ENCODE assay signal across 19 cellular contexts in genomic region chr1:157437301-157437700, GRCh38.
DNase-seq lines count a peak whose midpoint lies in the region; ATAC-seq and TF ChIP-seq lines count a peak whose summit lies in the region.
"Had no signal": no experiment of that assay in that cellular context is flagged by ENCODE, and none has a peak within 500 bp of the region (broad histone marks: within the 10 kb centered on the region; RNA-seq: fewer than 3 reads in every experiment).

No MANE protein-coding gene starts in this region.

- ATAC-seq in Right ventricle myocardium inferior: no peak
- peak; percentile 8 for ATAC-seq in esophagus mucosa
- ATAC-seq in upper lobe of right lung: peak; percentile 87
- ATAC-seq in HG03571 (IDR thresholded peaks at IDR 0.05; ENCODE audit: unreplicated experiment): no peak
- ATAC-seq in GM21515 (IDR thresholded peaks at IDR 0.05; ENCODE audit: unreplicated experiment): no peak

- intact Hi-C loops in Right ventricle myocardium inferior (cut with DNase I) (no loop called here), cardiac septum (cut with DNase I) (no loop called here), upper lobe of right lung (cut with DNase I) (no loop called here)

- H3K27ac ChIP-seq in upper lobe of right lung: no peak overlapping the region
- H3K27ac ChIP-seq: 22Rv1, KMS-11, RWPE1, SK-N-MC had no signal

- no peaks in the 10 kb centered on the region for H3K4me1 ChIP-seq in upper lobe of right lung

- no peaks in the 10 kb centered on the region for H3K27me3 ChIP-seq in upper lobe of right lung
- H3K27me3 ChIP-seq: BLaER1 treated with 17β-estradiol and CSF1 and Interleukin-3, amounts not matched to agents 10 nM and 100 nM had no signal

- DNase-seq in Right ventricle myocardium inferior (ENCODE audit: missing footprints) (peak; percentile 72), cardiac septum (ENCODE audit: low spot score) (no peak), SIG-M5 (lab: John Stamatoyannopoulos, UW) (peak; percentile 96), upper lobe of right lung (no peak), HT-29 (ENCODE audit: low spot score) (no peak)
- DNase-seq: COR-L47, DMS153, EL, NCI-H1436, NCI-H2029 treated with DMSO at 0.1 percent for 48 hours, NCI-H510A treated with DMSO at 0.1 percent for 48 hours had no signal

- no peak overlapping the region for H3K4me3 ChIP-seq in upper lobe of right lung
- H3K4me3 ChIP-seq: BLaER1 treated with 17β-estradiol and CSF1 and Interleukin-3, amounts not matched to agents 10 nM and 100 nM; SK-N-MC had no signal

- no peak for TF ChIP-seq CTCF in upper lobe of right lung (IDR thresholded peaks at IDR 0.05)

- no peaks in the 10 kb centered on the region for H3K36me3 ChIP-seq in upper lobe of right lung
- H3K36me3 ChIP-seq: BLaER1 treated with 17β-estradiol and CSF1 and Interleukin-3, amounts not matched to agents 10 nM and 100 nM had no signal

- H3K9me3 ChIP-seq in upper lobe of right lung: no peaks in the 10 kb centered on the region
- H3K9me3 ChIP-seq: BLaER1 treated with 17β-estradiol and CSF1 and Interleukin-3, amounts not matched to agents 10 nM and 100 nM had no signal

Comparison
In these comparisons a context has a peak if more than half of its experiments do, and no peak if none do; other contexts are left out.
1. DNase-seq: peak in Right ventricle myocardium inferior (single experiment) and SIG-M5 (single experiment); none in cardiac septum (single experiment), upper lobe of right lung (single experiment) and HT-29 (single experiment).
2. ATAC-seq: peak in esophagus mucosa (single experiment) and upper lobe of right lung (single experiment); none in Right ventricle myocardium inferior (single experiment), HG03571 (single experiment) and GM21515 (single experiment).